Comparison of ENCODE assay signal across 25 cellular contexts in genomic region chr16:35492225-35492624, GRCh38.
DNase-seq lines count a peak whose midpoint lies in the region; ATAC-seq and TF ChIP-seq lines count a peak whose summit lies in the region.
"Had no signal": no experiment of that assay in that cellular context is flagged by ENCODE, and none has a peak within 500 bp of the region (broad histone marks: within the 10 kb centered on the region; RNA-seq: fewer than 3 reads in every experiment).

No MANE protein-coding gene starts in this region.

- no peaks in the 10 kb centered on the region for H3K79me2 ChIP-seq in PC-9 (ENCODE audit: low read depth)

- H3K27ac ChIP-seq in PC-9 = no peak overlapping the region
- H3K27ac ChIP-seq in testis = no peak overlapping the region
- H3K27ac ChIP-seq: BLaER1, brain microvascular endothelial cell, KMS-11 had no signal

- peaks cover 14% of the 10 kb centered on the region for H3K9me3 Mint-ChIP-seq in MCF 10A (ENCODE audit: unreplicated experiment)

- H3K36me3 ChIP-seq in PC-9 (ENCODE audit: low read depth) (no peaks in the 10 kb centered on the region), testis (ENCODE audit: low read depth, missing control alignments) (no peaks in the 10 kb centered on the region)
- H3K36me3 ChIP-seq: BLaER1, brain microvascular endothelial cell had no signal

- no TSS peak for BruUV-seq in MCF 10A (replicated peaks; lab: Mats Ljungman, UMichigan)
- BruUV-seq in PC-9 (replicated peaks; lab: Mats Ljungman, UMichigan) = no TSS peak

- H3K27me3 Mint-ChIP-seq in MCF 10A (ENCODE audit: insufficient read depth, unreplicated experiment) = no peaks in the 10 kb centered on the region
- H3K27me3 Mint-ChIP-seq: activated CD4-positive, alpha-beta memory T cell treated with anti-CD3 and anti-CD28 coated beads for 36 hours; stimulated activated memory B cell treated with anti-CD40 and anti-IgM and Interleukin-4, amounts not matched to agents 10 μg/mL and 1 μg/mL and 100 μg/mL, for 72 hours had no signal

- H3K4me3 ChIP-seq in PC-9 = no peak overlapping the region
- peak overlapping the region; percentile 25 to 34 for H3K4me3 ChIP-seq in testis
- H3K4me3 ChIP-seq: BLaER1, GM23338 had no signal

- H3F3A ChIP-seq in PC-9 (ENCODE audit: insufficient read depth, low read depth) = no peaks in the 10 kb centered on the region

- intact Hi-C loops in MCF 10A (cut with micrococcal nuclease) (no loop called here), PC-9 (cut with micrococcal nuclease; ENCODE audit: unreplicated experiment) (no loop called here), testis (cut with DNase I; ENCODE audit: low total_unique reads) (no loop called here)

- no peaks in the 10 kb centered on the region for H3K9me3 ChIP-seq in PC-9 (ENCODE audit: insufficient read depth, low read depth)
- no peaks in the 10 kb centered on the region for H3K9me3 ChIP-seq in testis
- H3K9me3 ChIP-seq: BLaER1 had no signal

- H3K4me1 ChIP-seq in PC-9 (replicated peaks; ENCODE audit: insufficient read depth) (no peaks in the 10 kb centered on the region), testis (no peaks in the 10 kb centered on the region)
- H3K4me1 ChIP-seq: BLaER1 had no signal

- no peak for ATAC-seq in HG02885 (IDR thresholded peaks at IDR 0.05; ENCODE audit: poor library complexity, unreplicated experiment)
- ATAC-seq: GM23338; left ventricle myocardium superior; stimulated activated memory B cell treated with anti-CD40 and anti-IgM and Interleukin-4, amounts not matched to agents 10 μg/mL and 1 μg/mL and 100 μg/mL, for 72 hours; WTC11 had no signal

- H2AFZ ChIP-seq in PC-9 = no peak overlapping the region
- H2AFZ ChIP-seq: GM23338 had no signal

- H4K20me1 ChIP-seq in PC-9 (ENCODE audit: insufficient read depth) = no peaks in the 10 kb centered on the region
- H4K20me1 ChIP-seq: BLaER1 had no signal

- CTCF ChIA-PET in MCF 10A (lab: Yijun Ruan, JAX) (interaction anchor here (0.8 to 1.0 kb wide), 2 partner anchors 156 to 169 kb away, joined by 3 to 4 read pairs; no protein-coding TSS in a partner anchor), PC-9 (lab: Charles Lee) (no interaction called here)

- H3K4me1 Mint-ChIP-seq in MCF 10A (ENCODE audit: insufficient read depth, unreplicated experiment) = no peaks in the 10 kb centered on the region
- H3K4me1 Mint-ChIP-seq: GM23338; neural crest cell; stimulated activated memory B cell treated with anti-CD40 and anti-IgM and Interleukin-4, amounts not matched to agents 10 μg/mL and 1 μg/mL and 100 μg/mL, for 72 hours; WTC11 had no signal

- no peaks in the 10 kb centered on the region for H3K9me2 ChIP-seq in PC-9 (ENCODE audit: insufficient read depth)

- TF ChIP-seq CTCF in MCF 10A (IDR thresholded peaks at IDR 0.05; ENCODE audit: unreplicated experiment) = no peak
- peak; percentile 29; the same call in 1 of the 2 replicates for TF ChIP-seq CTCF in PC-9 (conservative IDR thresholded peaks at IDR 0.05)
- no peak for TF ChIP-seq CTCF in testis (IDR thresholded peaks at IDR 0.05)

- no peak overlapping the region for H3K27ac Mint-ChIP-seq in MCF 10A (ENCODE audit: low read depth, unreplicated experiment)
- H3K27ac Mint-ChIP-seq: activated CD4-positive, alpha-beta memory T cell treated with anti-CD3 and anti-CD28 coated beads for 36 hours; GM23338; stimulated activated memory B cell treated with anti-CD40 and anti-IgM and Interleukin-4, amounts not matched to agents 10 μg/mL and 1 μg/mL and 100 μg/mL, for 72 hours; WTC11 had no signal

- TF ChIP-seq POLR2A in testis (IDR thresholded peaks at IDR 0.05) = no peak

- DNase-seq in T47D (ENCODE audit: low read depth in 1 of 2, low spot score in 1 of 2) (peak; percentile 84 to 88), MCF 10A (ENCODE audit: unreplicated experiment) (no peak), NCI-H2171 (lab: John Stamatoyannopoulos, UW) (peak; percentile 76), PC-9 (peak in 1 of 2 experiments; percentile 9), testis (peak; percentile 43), MV-4-11 (lab: John Stamatoyannopoulos, UW) (no peak), NCI-H345 (lab: John Stamatoyannopoulos, UW) (no peak)
- DNase-seq: activated CD4-positive, alpha-beta memory T cell treated with anti-CD3 and anti-CD28 coated beads for 36 hours; activated gamma-delta T cell; activated T-cell treated with anti-CD3 and anti-CD28 coated beads for 4 hours; brain microvascular endothelial cell; GF-D8; head of caudate nucleus; left ventricle myocardium superior; NCI-H524; OCI-M1; SIG-M5; T-helper 2 cell had no signal

- in situ Hi-C loops in T47D (cut with HindIII; ENCODE audit: low pct_unique_long_range_greater_than_20kb, low sequenced_read_pairs) = no loop called here

- H3K4me3 Mint-ChIP-seq in MCF 10A (ENCODE audit: unreplicated experiment) = no peak overlapping the region
- H3K4me3 Mint-ChIP-seq: activated CD4-positive, alpha-beta memory T cell treated with anti-CD3 and anti-CD28 coated beads for 36 hours; GM23338; neural crest cell; stimulated activated memory B cell treated with anti-CD40 and anti-IgM and Interleukin-4, amounts not matched to agents 10 μg/mL and 1 μg/mL and 100 μg/mL, for 72 hours; WTC11 had no signal

- WGBS in testis, 2 donors = 43 to 49% methylated on average over 22 to 27 of the region's 28 CpGs

- no peaks in the 10 kb centered on the region for H3K36me3 Mint-ChIP-seq in MCF 10A (ENCODE audit: insufficient read depth, unreplicated experiment)
- H3K36me3 Mint-ChIP-seq: activated CD4-positive, alpha-beta memory T cell treated with anti-CD3 and anti-CD28 coated beads for 36 hours; stimulated activated memory B cell treated with anti-CD40 and anti-IgM and Interleukin-4, amounts not matched to agents 10 μg/mL and 1 μg/mL and 100 μg/mL, for 72 hours had no signal

- H3K4me2 ChIP-seq in PC-9 = peak overlapping the region; percentile 20; the same call in 1 of the 2 replicates
- H3K4me2 ChIP-seq: BLaER1, GM23338, KMS-11 had no signal

- POLR2A ChIA-PET in MCF 10A (lab: Yijun Ruan, JAX) = no interaction called here
- POLR2A ChIA-PET in PC-9 (lab: Charles Lee; ENCODE audit: unreplicated experiment) = no interaction called here

- 0 out of 2 replicates have a peak, but pooled peaks cover 5% of the 10 kb centered on the region for H3K27me3 ChIP-seq in PC-9 (ENCODE audit: insufficient read depth, low read depth)
- no peaks in the 10 kb centered on the region for H3K27me3 ChIP-seq in testis
- H3K27me3 ChIP-seq: BLaER1, brain microvascular endothelial cell had no signal

Comparison
In these comparisons a context has a peak if more than half of its experiments do, and no peak if none do; other contexts are left out.
1. DNase-seq: peak in T47D (2 of 2), NCI-H2171 (single experiment) and testis (single experiment); none in MCF 10A (single experiment), MV-4-11 (single experiment) and NCI-H345 (single experiment).